In the genomic region with DNA sequence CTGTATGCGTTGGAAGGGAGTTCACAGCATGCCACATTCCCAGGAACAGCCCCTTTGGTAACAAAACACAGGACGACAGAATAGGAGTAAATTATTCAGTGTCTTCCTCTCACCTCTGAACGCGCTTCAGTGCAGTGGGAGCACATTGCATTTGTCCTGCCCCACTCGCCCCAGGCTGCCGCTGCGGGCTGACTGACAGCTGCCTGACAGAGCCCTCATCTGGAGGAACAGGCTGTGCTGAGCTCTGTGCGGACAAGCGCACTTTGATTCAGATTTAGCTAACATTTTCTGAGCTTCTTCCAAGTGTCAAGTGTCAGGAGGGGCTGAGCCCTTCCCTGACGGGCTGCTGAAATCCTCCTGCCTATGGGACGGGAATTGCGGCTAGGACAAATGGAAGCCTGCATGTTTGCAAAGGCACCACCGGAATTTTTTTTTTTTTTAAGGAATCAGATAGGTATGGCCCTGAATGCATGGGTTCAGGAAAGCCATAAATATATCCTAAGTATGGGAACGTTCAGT, we compare ENCODE assay signal across 22 cellular contexts.
DNase-seq lines count a peak whose midpoint lies in the region; ATAC-seq and TF ChIP-seq lines count a peak whose summit lies in the region.
"Had no signal": no experiment of that assay in that cellular context is flagged by ENCODE, and none has a peak within 500 bp of the region (broad histone marks: within the 10 kb centered on the region; RNA-seq: fewer than 3 reads in every experiment).

No MANE protein-coding gene starts in this region.

- H3K27ac ChIP-seq in foreskin keratinocyte (no peak overlapping the region), prostate gland (no peak overlapping the region), left lung (no peak overlapping the region)
- H3K27ac ChIP-seq: 22Rv1 had no signal

- H3K4me3 ChIP-seq in prostate gland (no peak overlapping the region), left lung (no peak overlapping the region)

- DNase-seq in NCI-H2171 treated with DMSO at 0.1 percent for 48 hours (lab: John Stamatoyannopoulos, UW) (peak; percentile 3), NCI-H2171 (lab: John Stamatoyannopoulos, UW) (no peak), NCI-H2227 (lab: John Stamatoyannopoulos, UW; ENCODE audit: unreplicated experiment) (peak; percentile 27), foreskin keratinocyte (no peak), retina (peak; percentile 39), prostate gland (ENCODE audit: low spot score) (no peak), left lung (no peak), NCI-H187 (lab: John Stamatoyannopoulos, UW) (no peak)
- DNase-seq: ACHN, BE2C, Calu3, DND-41, H9, IMR-90, NCI-H1048, NCI-H1417, NCI-H1694, NCI-H2081 treated with DMSO at 0.1 percent for 48 hours, NCI-H446 treated with DMSO at 0.1 percent for 48 hours, SK-N-SH, SW 1271 had no signal

- H3K4me1 ChIP-seq in foreskin keratinocyte (no peaks in the 10 kb centered on the region), prostate gland (replicated peaks) (no peaks in the 10 kb centered on the region), left lung (no peaks in the 10 kb centered on the region)
- H3K4me1 ChIP-seq: BE2C had no signal

- intact Hi-C loops in prostate gland (cut with DNase I) (no loop called here), left lung (cut with DNase I) (no loop called here)

- TF ChIP-seq CTCF in foreskin keratinocyte (conservative IDR thresholded peaks at IDR 0.05) (no peak), prostate gland (IDR thresholded peaks at IDR 0.05) (no peak), left lung (IDR thresholded peaks at IDR 0.05) (no peak)

- TF ChIP-seq POLR2A in prostate gland (IDR thresholded peaks at IDR 0.05), result no peak

- H3K9me3 ChIP-seq in prostate gland (no peaks in the 10 kb centered on the region), left lung (no peaks in the 10 kb centered on the region)
- H3K9me3 ChIP-seq: BE2C, SK-N-SH had no signal

- H3K36me3 ChIP-seq in prostate gland (no peaks in the 10 kb centered on the region), left lung (no peaks in the 10 kb centered on the region)
- H3K36me3 ChIP-seq: BE2C had no signal

- ATAC-seq in foreskin keratinocyte (peak; percentile 31), left lung (no peak)

- H3K27me3 ChIP-seq in foreskin keratinocyte, result peaks cover 27% of the 10 kb centered on the region
- H3K27me3 ChIP-seq in prostate gland (replicated peaks; ENCODE audit: insufficient read depth), result peaks cover 4% of the 10 kb centered on the region
- peaks cover 0 to 20% of the 10 kb centered on the region in 2 donors for H3K27me3 ChIP-seq in left lung
- H3K27me3 ChIP-seq: BE2C had no signal

- 30% methylated on average over 14 of the region's 14 CpGs for WGBS in prostate gland

Comparison
In these comparisons a context has a peak if more than half of its experiments do, and no peak if none do; other contexts are left out.
1. DNase-seq: peak in NCI-H2171 treated with DMSO at 0.1 percent for 48 hours (single experiment), NCI-H2227 (single experiment) and retina (single experiment); none in NCI-H2171 (single experiment), foreskin keratinocyte (0 of 2), prostate gland (single experiment), left lung (0 of 2) and NCI-H187 (0 of 2).